In the genomic region with DNA sequence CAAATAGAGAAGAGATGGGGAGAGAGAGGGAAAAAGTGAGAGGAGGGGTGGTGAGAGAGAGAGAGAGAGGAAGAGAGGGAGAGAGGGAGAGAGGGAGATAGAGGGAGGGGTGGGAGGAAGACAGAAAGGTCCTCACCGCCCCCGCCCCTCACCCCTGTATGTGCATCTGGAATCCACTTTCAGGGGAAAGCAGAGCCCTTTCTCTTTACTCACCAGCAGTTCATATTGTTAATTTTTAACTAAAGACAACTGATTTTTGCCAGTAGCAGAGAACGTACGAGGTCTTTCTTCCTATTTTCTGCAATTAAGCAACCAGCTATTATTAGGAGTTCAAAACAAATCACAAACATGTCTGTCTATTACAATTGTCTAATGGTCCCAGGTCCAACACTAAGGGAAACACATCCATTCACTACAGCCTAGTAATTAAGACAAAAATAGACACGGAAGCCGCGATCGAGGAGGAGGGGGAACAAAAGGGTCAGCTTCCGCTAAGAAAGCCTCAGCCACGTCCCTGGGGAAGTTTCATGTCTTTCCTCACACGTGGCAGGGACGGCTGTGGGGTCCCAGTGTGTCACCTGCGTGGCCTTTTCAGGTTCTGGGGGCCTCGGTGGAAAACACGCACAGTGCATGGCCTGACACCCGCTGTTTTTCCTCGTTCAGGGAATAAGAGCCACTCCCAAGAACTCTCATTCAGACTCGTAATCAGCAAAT, we compare ENCODE assay signal across 14 cellular contexts.
DNase-seq lines count a peak whose midpoint lies in the region; ATAC-seq and TF ChIP-seq lines count a peak whose summit lies in the region.
"Had no signal": no experiment of that assay in that cellular context is flagged by ENCODE, and none has a peak within 500 bp of the region (broad histone marks: within the 10 kb centered on the region; RNA-seq: fewer than 3 reads in every experiment).

No MANE protein-coding gene starts in this region.

- TF ChIP-seq POLR2A in body of pancreas (IDR thresholded peaks at IDR 0.05) (no peak), upper lobe of left lung (IDR thresholded peaks at IDR 0.05) (no peak)

- intact Hi-C loops in body of pancreas (cut with DNase I) = no loop called here

- ATAC-seq in body of pancreas (peak; percentile 27), upper lobe of left lung (ENCODE audit: low FRiP score in 2 of 2) (no peak), T-cell (replicated peaks in 1 of 4) (no peak), GM18907 (IDR thresholded peaks at IDR 0.05; ENCODE audit: unreplicated experiment) (no peak)
- ATAC-seq: T-helper 17 cell had no signal

- no peaks in the 10 kb centered on the region for H3K79me1 ChIP-seq in mesendoderm (ENCODE audit: low read length)

- TF ChIP-seq CTCF in body of pancreas (IDR thresholded peaks at IDR 0.05) (no peak), upper lobe of left lung (IDR thresholded peaks at IDR 0.05) (no peak), GM13977 (IDR thresholded peaks at IDR 0.05; ENCODE audit: extremely low read depth, insufficient read depth, missing control alignments) (no peak)

- H4K5ac ChIP-seq in mesendoderm (ENCODE audit: low read length) = no peak overlapping the region

- no peak overlapping the region for H3K23ac ChIP-seq in mesendoderm (ENCODE audit: low read length)

- H3K36me3 ChIP-seq in body of pancreas (replicated peaks in 1 of 2; ENCODE audit: insufficient read depth in 1 of 2, low read depth in 2 of 2) (no peaks in the 10 kb centered on the region), mesendoderm (ENCODE audit: control insufficient read depth, insufficient read depth, low read length) (no peaks in the 10 kb centered on the region), upper lobe of left lung (no peaks in the 10 kb centered on the region)

- H3K9me3 Mint-ChIP-seq in T-cell = no peaks in the 10 kb centered on the region

- peaks cover 10 to 14% (median 14%) of the 10 kb centered on the region in 3 donors for H3K4me1 Mint-ChIP-seq in T-cell

- in situ Hi-C loops in GM13977 (cut with MboI; ENCODE audit: low pct_unique_long_range_greater_than_20kb, low sequenced_read_pairs, unreplicated experiment) = no loop called here

- no peak overlapping the region for H3K4ac ChIP-seq in mesendoderm (ENCODE audit: low read depth, low read length)

- no peaks in the 10 kb centered on the region for H3K79me2 ChIP-seq in mesendoderm (ENCODE audit: control insufficient read depth, insufficient read depth, low read length)
- H3K79me2 ChIP-seq: parathyroid adenoma had no signal

- peak; percentile 13 for DNase-seq in activated effector memory CD4-positive, alpha-beta T cell treated with anti-CD3 and anti-CD28 coated beads, Interleukin-2, amount 50 U/mL, for 16 hours
- no peak for DNase-seq in activated effector memory CD4-positive, alpha-beta T cell treated with Interleukin-2 at 50 U/mL for 16 hours
- DNase-seq in body of pancreas (no peak), mesendoderm (no peak), upper lobe of left lung (peak in 1 of 2 donors; percentile 18), T-cell (no peak), GM13977 (ENCODE audit: low spot score) (no peak)
- DNase-seq: activated CD4-positive, alpha-beta T cell treated with anti-CD3 and anti-CD28 coated beads, Interleukin-2, amount 50 U/mL, for 4 hours; activated naive CD4-positive, alpha-beta T cell treated with Interleukin-2 at 50 U/mL for 16 hours; DND-41; Kasumi-1; T-helper 17 cell had no signal

- H3K18ac ChIP-seq in mesendoderm (ENCODE audit: low read length) = no peak overlapping the region

- H3K4me3 ChIP-seq in body of pancreas (no peak overlapping the region), mesendoderm (ENCODE audit: low read length) (no peak overlapping the region), upper lobe of left lung (peak overlapping the region in 3 of 4 donors; percentile 9 to 30 (median 22))

- no peak overlapping the region for H3K9ac ChIP-seq in mesendoderm (ENCODE audit: low read length)
- H3K9ac ChIP-seq: parathyroid adenoma had no signal

- no peak for TF ChIP-seq EP300 in upper lobe of left lung (IDR thresholded peaks at IDR 0.05)

- H3K27me3 Mint-ChIP-seq in T-cell = no peaks in the 10 kb centered on the region
- H3K27me3 Mint-ChIP-seq: T-helper 17 cell had no signal

- H4K8ac ChIP-seq in mesendoderm (ENCODE audit: low read depth, low read length) = no peak overlapping the region

- no peaks in the 10 kb centered on the region for H3K36me3 Mint-ChIP-seq in T-cell

- no peak overlapping the region for H2AK5ac ChIP-seq in mesendoderm (ENCODE audit: low read length)

- POLR2A ChIA-PET in T-cell (lab: Charles Lee) = no interaction called here

- CTCF ChIA-PET in T-cell (lab: Charles Lee) = no interaction called here

- peak overlapping the region; percentile 24 for H3K4me2 ChIP-seq in mesendoderm (ENCODE audit: low read length)

- H3K56ac ChIP-seq in mesendoderm (ENCODE audit: low read length) = peak overlapping the region; percentile 0

- 40 to 64% methylated on average over 18 of the region's 18 CpGs for WGBS in body of pancreas, 2 donors
- WGBS in mesendoderm (ENCODE audit: extremely low coverage, insufficient coverage, low lambda C conversion rate) = no CpG with 5 or more reads among the region's 18 CpGs
- 39 to 44% methylated on average over 18 of the region's 18 CpGs for WGBS in upper lobe of left lung, 2 donors

- no peak overlapping the region for H2BK120ac ChIP-seq in mesendoderm (ENCODE audit: low read depth, low read length)

- H3K4me1 ChIP-seq in body of pancreas (peaks cover 10% of the 10 kb centered on the region), mesendoderm (ENCODE audit: control insufficient read depth, low read depth, low read length) (peaks cover 3% of the 10 kb centered on the region), upper lobe of left lung (peaks cover 0 to 10% (median 7%) of the 10 kb centered on the region in 4 donors)
- H3K4me1 ChIP-seq: parathyroid adenoma had no signal

- H2BK5ac ChIP-seq in mesendoderm (ENCODE audit: low read length) = no peak overlapping the region

- H2BK15ac ChIP-seq in mesendoderm (replicated peaks; ENCODE audit: low read depth) = no peak overlapping the region

- no peaks in the 10 kb centered on the region for H3K27me3 ChIP-seq in body of pancreas
- no peaks in the 10 kb centered on the region for H3K27me3 ChIP-seq in mesendoderm (ENCODE audit: insufficient read depth, low read length, poor library complexity)
- no peaks in the 10 kb centered on the region for H3K27me3 ChIP-seq in upper lobe of left lung

- no peaks in the 10 kb centered on the region for H3K9me3 ChIP-seq in body of pancreas
- no peaks in the 10 kb centered on the region for H3K9me3 ChIP-seq in upper lobe of left lung

- no peak overlapping the region for H3K27ac Mint-ChIP-seq in T-cell
- H3K27ac Mint-ChIP-seq: T-helper 17 cell had no signal

- no peak overlapping the region for H3K4me3 Mint-ChIP-seq in T-cell
- H3K4me3 Mint-ChIP-seq: T-helper 17 cell had no signal

- H3K27ac ChIP-seq in body of pancreas = peak overlapping the region in 1 of 4 donors; percentile 36
- H3K27ac ChIP-seq in mesendoderm (ENCODE audit: low read depth, low read length) = no peak overlapping the region
- peak overlapping the region in 1 of 4 donors; percentile 14 for H3K27ac ChIP-seq in upper lobe of left lung
- H3K27ac ChIP-seq: parathyroid adenoma had no signal

Comparison
In these comparisons a context has a peak if more than half of its experiments do, and no peak if none do; other contexts are left out.
1. H3K4me3 ChIP-seq: peak in upper lobe of left lung (3 of 4); none in body of pancreas (0 of 2) and mesendoderm (single experiment).